In the genomic region with DNA sequence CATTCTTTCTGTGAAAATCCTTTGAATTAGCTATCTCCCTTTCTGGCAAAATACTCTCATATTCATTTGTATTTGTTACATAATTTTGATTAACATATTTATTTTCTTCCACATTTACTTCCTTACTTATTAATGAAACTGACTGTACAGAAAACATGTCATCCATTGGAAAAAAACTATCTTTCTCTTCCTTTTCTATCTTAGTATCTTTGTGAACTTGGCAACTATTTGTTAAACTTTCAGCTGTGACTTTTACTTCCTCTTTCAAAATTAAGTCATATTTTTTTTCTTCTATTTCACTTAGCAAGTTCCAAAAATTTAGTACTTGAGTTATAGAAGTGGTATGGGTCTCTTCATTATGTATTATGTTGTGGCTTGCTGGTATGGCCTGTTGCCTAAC, we compare ENCODE assay signal across 16 cellular contexts. TPM values are rescaled to one million over a fixed set of nuclear protein-coding genes. Genes with fewer than 3 reads are reported as not detected.
DNase-seq lines count a peak whose midpoint lies in the region; ATAC-seq, FAIRE-seq and TF ChIP-seq lines count a peak whose summit lies in the region.
"Had no signal": no experiment of that assay in that cellular context is flagged by ENCODE, and none has a peak within 500 bp of the region (broad histone marks: within the 10 kb centered on the region; RNA-seq: fewer than 3 reads in every experiment).

No MANE protein-coding gene starts in this region.

- no peak for FAIRE-seq in H54 (lab: Jason Lieb, UNC)

- H3K4me1 ChIP-seq in OCI-LY1 (ENCODE audit: insufficient read depth, low read length, severe bottlenecking) (peaks cover 46% of the 10 kb centered on the region), osteoblast (ENCODE audit: insufficient read depth, low read length) (peaks cover 6% of the 10 kb centered on the region), suprapubic skin (peaks cover 15% of the 10 kb centered on the region)

- H4K20me1 ChIP-seq in OCI-LY1 (ENCODE audit: insufficient read depth, low read length) (no peaks in the 10 kb centered on the region), osteoblast (ENCODE audit: insufficient read depth, low read length) (no peaks in the 10 kb centered on the region)

- TF ChIP-seq CTCF in OCI-LY1 (IDR thresholded peaks at IDR 0.05; ENCODE audit: low read length) (no peak), osteoblast (IDR thresholded peaks at IDR 0.05; ENCODE audit: extremely low read depth, low read depth, low read length) (no peak), suprapubic skin (IDR thresholded peaks at IDR 0.05) (no peak)

- peak overlapping the region; percentile 81 for H3K27ac ChIP-seq in OCI-LY1 (ENCODE audit: low read depth, low read length, poor library complexity, severe bottlenecking)
- H3K27ac ChIP-seq in osteoblast (ENCODE audit: low read depth, low read length), result no peak overlapping the region
- no peak overlapping the region for H3K27ac ChIP-seq in suprapubic skin
- H3K27ac ChIP-seq: skin epidermis, VCaP had no signal

- no peaks in the 10 kb centered on the region for H3K9me2 ChIP-seq in OCI-LY1 (ENCODE audit: low read depth, low read length)

- no peak overlapping the region for H3K4me2 ChIP-seq in OCI-LY1 (ENCODE audit: low read length)
- no peak overlapping the region for H3K4me2 ChIP-seq in osteoblast (ENCODE audit: insufficient read depth, low read length)

- H3K4me3 ChIP-seq in OCI-LY1 (ENCODE audit: low read depth, low read length, poor library complexity, severe bottlenecking) (no peak overlapping the region), osteoblast (ENCODE audit: insufficient read depth, low read length) (no peak overlapping the region), suprapubic skin (no peak overlapping the region)
- H3K4me3 ChIP-seq: skin epidermis had no signal

- no peak for TF ChIP-seq POLR2A in H54 (IDR thresholded peaks at IDR 0.05; ENCODE audit: low read depth, low read length)
- no peak for TF ChIP-seq POLR2A in suprapubic skin (IDR thresholded peaks at IDR 0.05)

- no peak overlapping the region for H2AFZ ChIP-seq in OCI-LY1 (ENCODE audit: low read length)
- no peak overlapping the region for H2AFZ ChIP-seq in osteoblast (ENCODE audit: low read length)

- H3K9me3 ChIP-seq in OCI-LY1 (ENCODE audit: low read length) (no peaks in the 10 kb centered on the region), osteoblast (ENCODE audit: low read depth, low read length) (no peaks in the 10 kb centered on the region), suprapubic skin (no peaks in the 10 kb centered on the region)

- no peak overlapping the region for H3K9ac ChIP-seq in OCI-LY1 (ENCODE audit: low read length)

- H3K79me2 ChIP-seq in OCI-LY1 (ENCODE audit: insufficient read depth, low read length) (no peaks in the 10 kb centered on the region), osteoblast (ENCODE audit: insufficient read depth, low read length) (no peaks in the 10 kb centered on the region)

- no peak for DNase-seq in H54 (ENCODE audit: insufficient read length, low spot score)
- no peak for DNase-seq in osteoblast (ENCODE audit: insufficient read length, low spot score, missing footprints)
- no peak for DNase-seq in suprapubic skin (ENCODE audit: low spot score in 2 of 2)
- DNase-seq in globus pallidus (ENCODE audit: low spot score), result no peak
- DNase-seq: amygdala; effector CD4-positive, alpha-beta T cell had no signal

- no peaks in the 10 kb centered on the region for H3K27me3 ChIP-seq in OCI-LY1 (ENCODE audit: insufficient read depth, low read length)
- H3K27me3 ChIP-seq in osteoblast (ENCODE audit: insufficient read depth, low read length), result peaks cover 9% of the 10 kb centered on the region
- H3K27me3 ChIP-seq in suprapubic skin, result no peaks in the 10 kb centered on the region

- H3K36me3 ChIP-seq in OCI-LY1 (ENCODE audit: insufficient read depth, low read length) (no peaks in the 10 kb centered on the region), osteoblast (ENCODE audit: insufficient read depth, low read length) (no peaks in the 10 kb centered on the region), suprapubic skin (no peaks in the 10 kb centered on the region)

- ATAC-seq in GM18499 (IDR thresholded peaks at IDR 0.05; ENCODE audit: insufficient read depth, unreplicated experiment) (peak; percentile 44), GM21390 (IDR thresholded peaks at IDR 0.05; ENCODE audit: unreplicated experiment) (peak; percentile 38), HG03066 (IDR thresholded peaks at IDR 0.05; ENCODE audit: low read depth, unreplicated experiment) (peak; percentile 31)
- ATAC-seq: natural killer cell treated with Interleukin-12 subunit alpha and Interleukin-12 subunit beta and Interleukin-15 and Interleukin-18, amount 100 ng/mL, for 72 hours had no signal

- H3F3A ChIP-seq in OCI-LY1 (ENCODE audit: insufficient read depth, low read length), result no peaks in the 10 kb centered on the region

- TF ChIP-seq EP300 in suprapubic skin (IDR thresholded peaks at IDR 0.05), result no peak

RNA-seq across cellular contexts. Expression of a gene that starts 2.6 kb away (rescaled TPM):
- total RNA-seq in osteoblast (not detected in 2 replicates), suprapubic skin (under 1 TPM in 3 of 4 donors, not detected in 1; 0.11 to 0.89 (median 0.18) TPM)
- total RNA-seq: Daoy; glomerular endothelial cell; M059J; natural killer cell treated with Interleukin-12 subunit alpha and Interleukin-12 subunit beta and Interleukin-15 and Interleukin-18, amount 100 ng/mL, for 72 hours had no signal

RNA-seq across cellular contexts. Expression of a gene that starts 24.8 kb away (rescaled TPM):
- total RNA-seq in osteoblast (0.29 and 0.36 TPM in 2 replicates), suprapubic skin (10 to 100 TPM in 3 of 4 donors, 1 to 10 TPM in 1; 6.0 to 18.8 (median 15.2) TPM)
- total RNA-seq: glomerular endothelial cell; natural killer cell treated with Interleukin-12 subunit alpha and Interleukin-12 subunit beta and Interleukin-15 and Interleukin-18, amount 100 ng/mL, for 72 hours had no signal
